Comparison of ENCODE assay signal across 12 cellular contexts in the genomic region with DNA sequence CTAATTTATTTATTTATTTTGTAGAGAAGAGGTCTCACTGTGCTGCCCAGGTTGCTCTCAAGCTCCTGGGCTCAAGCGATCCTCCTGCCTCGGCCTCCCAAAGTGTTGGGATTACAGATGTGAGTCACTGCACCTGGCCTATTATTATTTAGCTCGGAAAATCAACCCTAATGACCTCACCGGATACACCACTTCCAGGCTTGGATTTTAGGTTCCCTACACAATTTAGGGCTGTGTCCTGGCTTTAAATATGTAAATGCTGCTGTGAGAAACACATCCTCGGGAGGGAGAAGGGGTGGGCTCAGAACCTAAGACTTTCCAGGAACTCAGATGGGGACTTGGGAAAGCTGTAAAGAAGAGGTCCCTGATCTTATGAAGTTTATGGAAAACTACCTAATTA. TPM values are rescaled to one million over a fixed set of nuclear protein-coding genes. Genes with fewer than 3 reads are reported as not detected.
DNase-seq lines count a peak whose midpoint lies in the region; ATAC-seq and TF ChIP-seq lines count a peak whose summit lies in the region.
"Had no signal": no experiment of that assay in that cellular context is flagged by ENCODE, and none has a peak within 500 bp of the region (broad histone marks: within the 10 kb centered on the region; RNA-seq: fewer than 3 reads in every experiment).

No MANE protein-coding gene starts in this region.

- H3K9me3 Mint-ChIP-seq in activated T-helper 2 cell treated with anti-CD3 and anti-CD28 coated beads, Interferon-gamma antibody, Interleukin-2, Interleukin-4, amounts not matched to agents 10 μg/mL and 5 μg/mL and 100 μg/mL, durations not matched to agents 14 hours and 24 hours and 36 hours, result no peaks in the 10 kb centered on the region
- no peaks in the 10 kb centered on the region for H3K9me3 Mint-ChIP-seq in type B pancreatic cell

- H3K36me3 Mint-ChIP-seq in activated T-helper 2 cell treated with anti-CD3 and anti-CD28 coated beads, Interferon-gamma antibody, Interleukin-2, Interleukin-4, amounts not matched to agents 10 μg/mL and 5 μg/mL and 100 μg/mL, durations not matched to agents 14 hours and 24 hours and 36 hours (ENCODE audit: low read depth), result no peaks in the 10 kb centered on the region
- H3K36me3 Mint-ChIP-seq in type B pancreatic cell, result no peaks in the 10 kb centered on the region

- H3K27ac ChIP-seq in left ventricle myocardium inferior (replicated peaks), result no peak overlapping the region
- H3K27ac ChIP-seq: breast epithelium, tibial artery had no signal

- TF ChIP-seq CTCF in left ventricle myocardium inferior (IDR thresholded peaks at IDR 0.05; ENCODE audit: borderline replicate concordance), result no peak
- no peak for TF ChIP-seq CTCF in type B pancreatic cell (conservative IDR thresholded peaks at IDR 0.05)

- H3K4me3 Mint-ChIP-seq in activated T-helper 2 cell treated with anti-CD3 and anti-CD28 coated beads, Interferon-gamma antibody, Interleukin-2, Interleukin-4, amounts not matched to agents 10 μg/mL and 5 μg/mL and 100 μg/mL, durations not matched to agents 14 hours and 24 hours and 36 hours (ENCODE audit: low read depth), result peak overlapping the region; percentile 82
- peak overlapping the region; percentile 88 for H3K4me3 Mint-ChIP-seq in type B pancreatic cell

- H3K4me3 ChIP-seq in left ventricle myocardium inferior (peak overlapping the region; percentile 65), iPS-18c (ENCODE audit: insufficient read depth, low read depth, low read length) (peak overlapping the region; percentile 75)

- DNase-seq in left ventricle myocardium inferior, result no peak
- DNase-seq in Right ventricle myocardium inferior (ENCODE audit: missing footprints), result no peak
- DNase-seq in activated T-helper 2 cell treated with anti-CD3 and anti-CD28 coated beads, Interferon-gamma antibody, Interleukin-2, Interleukin-4, amounts not matched to agents 10 μg/mL and 5 μg/mL and 100 μg/mL, durations not matched to agents 14 hours and 24 hours and 36 hours (ENCODE audit: low spot score), result no peak
- DNase-seq in type B pancreatic cell (ENCODE audit: extremely low spot score, unreplicated experiment), result no peak
- DNase-seq in activated CD8-positive, alpha-beta memory T cell treated with anti-CD3 and anti-CD28 coated beads for 24 hours, result no peak
- no peak for DNase-seq in GF-D8 (lab: John Stamatoyannopoulos, UW)
- DNase-seq: PC-3, tibial artery had no signal

- ATAC-seq in Right ventricle myocardium inferior (no peak), HG03571 (IDR thresholded peaks at IDR 0.05; ENCODE audit: unreplicated experiment) (no peak)
- ATAC-seq: PC-3 had no signal

- H3K36me3 ChIP-seq in left ventricle myocardium inferior, result no peaks in the 10 kb centered on the region
- H3K36me3 ChIP-seq: breast epithelium, tibial artery had no signal

- H3K27ac Mint-ChIP-seq in activated T-helper 2 cell treated with anti-CD3 and anti-CD28 coated beads, Interferon-gamma antibody, Interleukin-2, Interleukin-4, amounts not matched to agents 10 μg/mL and 5 μg/mL and 100 μg/mL, durations not matched to agents 14 hours and 24 hours and 36 hours, result no peak overlapping the region
- H3K27ac Mint-ChIP-seq in type B pancreatic cell, result no peak overlapping the region

- no peaks in the 10 kb centered on the region for H3K9me3 ChIP-seq in left ventricle myocardium inferior (replicated peaks)
- no peaks in the 10 kb centered on the region for H3K9me3 ChIP-seq in iPS-18c (ENCODE audit: control insufficient read depth, insufficient read depth, low read length)
- H3K9me3 ChIP-seq: breast epithelium, tibial artery had no signal

- peaks cover 43% of the 10 kb centered on the region for H3K27me3 Mint-ChIP-seq in activated T-helper 2 cell treated with anti-CD3 and anti-CD28 coated beads, Interferon-gamma antibody, Interleukin-2, Interleukin-4, amounts not matched to agents 10 μg/mL and 5 μg/mL and 100 μg/mL, durations not matched to agents 14 hours and 24 hours and 36 hours (ENCODE audit: low read depth)
- H3K27me3 Mint-ChIP-seq in type B pancreatic cell, result peaks cover 81% of the 10 kb centered on the region

- H3K27me3 ChIP-seq in left ventricle myocardium inferior (ENCODE audit: low read depth), result peaks cover 100% of the 10 kb centered on the region

- H3K4me1 Mint-ChIP-seq in activated T-helper 2 cell treated with anti-CD3 and anti-CD28 coated beads, Interferon-gamma antibody, Interleukin-2, Interleukin-4, amounts not matched to agents 10 μg/mL and 5 μg/mL and 100 μg/mL, durations not matched to agents 14 hours and 24 hours and 36 hours (ENCODE audit: low read depth), result peaks cover 5% of the 10 kb centered on the region
- peaks cover 4% of the 10 kb centered on the region for H3K4me1 Mint-ChIP-seq in type B pancreatic cell (ENCODE audit: unreplicated experiment)

- intact Hi-C loops in left ventricle myocardium inferior (cut with micrococcal nuclease), result no loop called here
- intact Hi-C loops in Right ventricle myocardium inferior (cut with DNase I), result no loop called here
- intact Hi-C loops in activated T-helper 2 cell treated with anti-CD3 and anti-CD28 coated beads, Interferon-gamma antibody, Interleukin-2, Interleukin-4, amounts not matched to agents 10 μg/mL and 5 μg/mL and 100 μg/mL, durations not matched to agents 14 hours and 24 hours and 36 hours (cut with micrococcal nuclease), result no loop called here

- H3K4me1 ChIP-seq in left ventricle myocardium inferior, result peaks cover 14% of the 10 kb centered on the region
- H3K4me1 ChIP-seq: breast epithelium had no signal

RNA-seq across cellular contexts. Expression of a gene that starts 51.0 kb away (rescaled TPM):
- total RNA-seq in left ventricle myocardium inferior (not detected), Right ventricle myocardium inferior (not detected), type B pancreatic cell (ENCODE audit: low replicate concordance) (not detected in 2 replicates)
- total RNA-seq in activated T-helper 2 cell treated with anti-CD3 and anti-CD28 coated beads, Interferon-gamma antibody, Interleukin-2, Interleukin-4, amounts not matched to agents 10 μg/mL and 5 μg/mL and 100 μg/mL, durations not matched to agents 14 hours and 24 hours and 36 hours, result not detected in 2 replicates
- total RNA-seq: breast epithelium, glomerular endothelial cell, PC-3 had no signal
